Comparison of ENCODE assay signal across 8 cellular contexts in genomic region chr6:39980839-39981580, GRCh38. TPM values are rescaled to one million over a fixed set of nuclear protein-coding genes. Genes with fewer than 3 reads are reported as not detected.
A peak's percentile ranks its signal among the peaks of the same experiment; 100 is the strongest.
DNase-seq lines count a peak whose midpoint lies in the region; ATAC-seq and TF ChIP-seq lines count a peak whose summit lies in the region.

No MANE protein-coding gene starts in this region.

- no peak overlapping the region; the same call in 1 of the 2 replicates for H2AFZ ChIP-seq in GM23338

- H3K9me3 Mint-ChIP-seq in GM23338 = peaks cover 3% of the 10 kb centered on the region; the same call in 1 of the 3 replicates

- H3K4me3 ChIP-seq in GM23338 = no peak overlapping the region
- no peak overlapping the region for H3K4me3 ChIP-seq in cardiac fibroblast (replicated peaks in 1 of 2; ENCODE audit: low read depth in 2 of 2, low read length in 2 of 2)
- H3K4me3 ChIP-seq in upper lobe of right lung = no peak overlapping the region

- intact Hi-C loops in left colon (cut with DNase I, micrococcal nuclease) = loop anchor here (5.0 to 10.0 kb wide), 2 partner anchors 326 to 334 kb away; no protein-coding TSS in a partner anchor
- intact Hi-C loops in upper lobe of right lung (cut with DNase I) = no loop called here

- H3K27me3 ChIP-seq in GM23338 (ENCODE audit: insufficient read depth) (no peaks in the 10 kb centered on the region), upper lobe of right lung (no peaks in the 10 kb centered on the region)

- no peaks in the 10 kb centered on the region for H3K79me2 ChIP-seq in GM23338 (replicated peaks; ENCODE audit: insufficient read depth)

- no peaks in the 10 kb centered on the region for H4K20me1 ChIP-seq in GM23338 (replicated peaks; ENCODE audit: insufficient read depth)

- no peak overlapping the region for H3K27ac Mint-ChIP-seq in GM23338

- H3K4me1 ChIP-seq in GM23338 (ENCODE audit: insufficient read depth) (no peaks in the 10 kb centered on the region), upper lobe of right lung (peaks cover 6% of the 10 kb centered on the region)

- H3K36me3 Mint-ChIP-seq in GM23338 (ENCODE audit: low read depth) = no peaks in the 10 kb centered on the region

- no peaks in the 10 kb centered on the region for H3K9me3 ChIP-seq in upper lobe of right lung

- peak; percentile 91 for ATAC-seq in GM23338
- peak; percentile 64 for ATAC-seq in left colon
- peak; percentile 82 for ATAC-seq in upper lobe of right lung
- ATAC-seq in GM18909 (IDR thresholded peaks at IDR 0.05; ENCODE audit: poor library complexity, unreplicated experiment) = no peak
- ATAC-seq in HG03095 (IDR thresholded peaks at IDR 0.05; ENCODE audit: unreplicated experiment) = no peak

- H3K4me1 Mint-ChIP-seq in GM23338 = peaks cover 9% of the 10 kb centered on the region; the same call in 2 of the 3 replicates

- no peak overlapping the region for H3K4me2 ChIP-seq in GM23338

- H3K27me3 Mint-ChIP-seq in GM23338 (ENCODE audit: insufficient read depth, low read depth, poor library complexity) = peaks cover 4% of the 10 kb centered on the region

- no peak overlapping the region for H3K27ac ChIP-seq in GM23338 (ENCODE audit: low read depth)
- H3K27ac ChIP-seq in upper lobe of right lung = peak overlapping the region; percentile 45

- TF ChIP-seq CTCF in GM23338 (conservative IDR thresholded peaks at IDR 0.05; ENCODE audit: low read depth in 2 of 2) = peak; percentile 67 to 75
- TF ChIP-seq CTCF in cardiac fibroblast (IDR thresholded peaks at IDR 0.05; ENCODE audit: low read depth, low read length) = peak; percentile 61
- peak; percentile 51 for TF ChIP-seq CTCF in upper lobe of right lung (IDR thresholded peaks at IDR 0.05)

- peaks cover 11% of the 10 kb centered on the region; the same call in 1 of the 2 replicates for H3K9me2 ChIP-seq in GM23338 (ENCODE audit: insufficient read depth)

- H3F3A ChIP-seq in GM23338 (replicated peaks; ENCODE audit: low read depth) = no peaks in the 10 kb centered on the region

- no peaks in the 10 kb centered on the region for H3K36me3 ChIP-seq in GM23338 (ENCODE audit: insufficient read depth)
- H3K36me3 ChIP-seq in upper lobe of right lung = no peaks in the 10 kb centered on the region

- no peak overlapping the region for H3K4me3 Mint-ChIP-seq in GM23338

- DNase-seq in CD1c-positive myeloid dendritic cell (ENCODE audit: extremely low spot score) (peak; percentile 11), GM23338 (ENCODE audit: low spot score) (peak; percentile 84), NCI-H524 (lab: John Stamatoyannopoulos, UW) (peak; percentile 25 to 68), cardiac fibroblast (ENCODE audit: low read depth in 2 of 2) (peak; percentile 72 to 76), left colon (peak in 1 of 2 donors; percentile 16), upper lobe of right lung (no peak)

TF ChIP-seq in GM23338, 12 proteins besides CTCF, POLR2A, EP300 and RAD21 (continues in another document):
- TF ChIP-seq ZNF114 (CRISPR knock-in tag; IDR thresholded peaks at IDR 0.05) = no peak
- TF ChIP-seq REST (IDR thresholded peaks at IDR 0.05; ENCODE audit: unreplicated experiment) = no peak
- no peak for TF ChIP-seq CREB1 (CRISPR knock-in tag; IDR thresholded peaks at IDR 0.05; ENCODE audit: low read depth)
- TF ChIP-seq STAT1 (IDR thresholded peaks at IDR 0.05; ENCODE audit: unreplicated experiment) = no peak
- no peak for TF ChIP-seq EZH2phosphoT487 (IDR thresholded peaks at IDR 0.05; ENCODE audit: unreplicated experiment)
- no peak for TF ChIP-seq NANOG (IDR thresholded peaks at IDR 0.05; ENCODE audit: borderline replicate concordance)
- no peak for TF ChIP-seq JUNB (IDR thresholded peaks at IDR 0.05; ENCODE audit: unreplicated experiment)
- TF ChIP-seq ETS1 (IDR thresholded peaks at IDR 0.05) = no peak
- no peak for TF ChIP-seq POLR2AphosphoS5 (IDR thresholded peaks at IDR 0.05; ENCODE audit: low read depth)
- no peak for TF ChIP-seq EZH2 (IDR thresholded peaks at IDR 0.05; ENCODE audit: low read depth, unreplicated experiment)

RNA-seq across cellular contexts. Expression of gene MOCS1, which starts 46.7 kb away (rescaled TPM):
- 21.5 and 28.1 TPM in 2 replicates for total RNA-seq in GM23338 (2014; rRNA removed; shearing (Covaris generic))
- 13.9 and 17.2 TPM in 2 replicates for polyA plus RNA-seq in GM23338 (2016; fragmentation: Nextera tagmentation; extraction: Ambion mirVana)
- total RNA-seq in left colon = 10 to 100 TPM; 12.9 to 18.8 TPM
- 29.3 TPM for total RNA-seq in upper lobe of right lung

Comparison
In these comparisons a context has a peak if more than half of its experiments do, and no peak if none do; other contexts are left out.
1. ATAC-seq: peak in GM23338 (single experiment), left colon (single experiment) and upper lobe of right lung (single experiment); none in GM18909 (single experiment) and HG03095 (single experiment).
2. Peak in every context shown above with its lines, with median percentiles within 50 percentile points of each other: CTCF ChIP-seq.